3 cellular contexts compared by ENCODE assay signal in genomic region chr7:102095933-102096332, GRCh38.
TF ChIP-seq lines count a peak whose summit lies in the region.

No MANE protein-coding gene starts in this region.

TF ChIP-seq in SK-N-SH, 30 proteins besides CTCF, POLR2A, EP300 and RAD21 (continued from another document):
- TF ChIP-seq USF1 (IDR thresholded peaks at IDR 0.05; ENCODE audit: borderline replicate concordance, low read depth) = no peak
- no peak for TF ChIP-seq FOSL2 (IDR thresholded peaks at IDR 0.05; ENCODE audit: borderline replicate concordance, low read depth)
- TF ChIP-seq CHD2 (IDR thresholded peaks at IDR 0.05; ENCODE audit: low read length, partially characterized antibody) = no peak
- no peak for TF ChIP-seq TAF1 (IDR thresholded peaks at IDR 0.05; ENCODE audit: borderline replicate concordance, low read depth, low read length)
- no peak for TF ChIP-seq TCF12 (IDR thresholded peaks at IDR 0.05)
- no peak for TF ChIP-seq RFX5 (IDR thresholded peaks at IDR 0.05; ENCODE audit: low read length)
- no peak for TF ChIP-seq REST (IDR thresholded peaks at IDR 0.05; ENCODE audit: low read depth, low read length)
- TF ChIP-seq GABPA (IDR thresholded peaks at IDR 0.05; ENCODE audit: low read depth) = no peak
- TF ChIP-seq RXRA (IDR thresholded peaks at IDR 0.05; ENCODE audit: borderline replicate concordance, low read depth) = no peak

TF ChIP-seq in SK-N-SH treated with all-trans-retinoic acid at 6 μM for 48 hours, 23 proteins besides CTCF, POLR2A, EP300 and RAD21 (continued from another document):
- TF ChIP-seq CSRNP3 (CRISPR knock-in tag; IDR thresholded peaks at IDR 0.05) (no peak), POU6F1 (CRISPR knock-in tag; IDR thresholded peaks at IDR 0.05; ENCODE audit: borderline replicate concordance, low read depth) (no peak), GLIS3 (CRISPR knock-in tag; IDR thresholded peaks at IDR 0.05) (no peak), PATZ1 (CRISPR knock-in tag; IDR thresholded peaks at IDR 0.05; ENCODE audit: borderline replicate concordance) (no peak), RARB (CRISPR knock-in tag; IDR thresholded peaks at IDR 0.05) (no peak), ARNTL (CRISPR knock-in tag; IDR thresholded peaks at IDR 0.05; ENCODE audit: borderline replicate concordance, low read depth) (no peak), CSDC2 (CRISPR knock-in tag; IDR thresholded peaks at IDR 0.05) (no peak), ZFP30 (CRISPR knock-in tag; IDR thresholded peaks at IDR 0.05) (no peak), ESRRG (CRISPR knock-in tag; IDR thresholded peaks at IDR 0.05) (no peak), ZFP3 (CRISPR knock-in tag; IDR thresholded peaks at IDR 0.05) (no peak), ZNF565 (CRISPR knock-in tag; conservative IDR thresholded peaks at IDR 0.05; ENCODE audit: low read depth) (no peak), ZNF8 (CRISPR knock-in tag; IDR thresholded peaks at IDR 0.05) (no peak)

TF ChIP-seq in WTC11, 78 proteins besides CTCF, POLR2A, EP300 and RAD21 (continued from another document):
- TF ChIP-seq E2F4 (CRISPR knock-in tag; IDR thresholded peaks at IDR 0.05; ENCODE audit: borderline replicate concordance, low read depth) (no peak), ATF1 (CRISPR knock-in tag; IDR thresholded peaks at IDR 0.05) (no peak), ZNF425 (CRISPR knock-in tag; conservative IDR thresholded peaks at IDR 0.05) (no peak), ARID4B (CRISPR knock-in tag; IDR thresholded peaks at IDR 0.05; ENCODE audit: borderline replicate concordance) (no peak), CBFB (CRISPR knock-in tag; IDR thresholded peaks at IDR 0.05; ENCODE audit: low read depth) (no peak)
